In genomic region chr13:91623151-91623550, GRCh38 we compare ENCODE assay signal across 25 cellular contexts.
DNase-seq lines count a peak whose midpoint lies in the region; ATAC-seq, FAIRE-seq and TF ChIP-seq lines count a peak whose summit lies in the region.
"Had no signal": no experiment of that assay in that cellular context is flagged by ENCODE, and none has a peak within 500 bp of the region (broad histone marks: within the 10 kb centered on the region; RNA-seq: fewer than 3 reads in every experiment).

No MANE protein-coding gene starts in this region.

- H2AFZ ChIP-seq in GM23338, result no peak overlapping the region
- H2AFZ ChIP-seq in K562 (ENCODE audit: low read depth, low read length), result no peak overlapping the region

- H4K20me1 ChIP-seq in GM23338 (replicated peaks; ENCODE audit: insufficient read depth) (no peaks in the 10 kb centered on the region), K562 (replicated peaks; ENCODE audit: control insufficient read depth, insufficient read depth, low read length) (no peaks in the 10 kb centered on the region)
- H4K20me1 ChIP-seq: BLaER1 treated with 17β-estradiol and CSF1 and Interleukin-3, amounts not matched to agents 10 nM and 100 nM had no signal

- H3K4me1 ChIP-seq in GM23338 (ENCODE audit: insufficient read depth), result no peaks in the 10 kb centered on the region
- no peaks in the 10 kb centered on the region for H3K4me1 ChIP-seq in K562 (replicated peaks in 1 of 2; ENCODE audit: control insufficient read depth in 2 of 2, insufficient read depth in 2 of 2, low read length in 2 of 2)
- no peaks in the 10 kb centered on the region for H3K4me1 ChIP-seq in gastroesophageal sphincter
- H3K4me1 ChIP-seq: A549; BLaER1 treated with 17β-estradiol and CSF1 and Interleukin-3, amounts not matched to agents 10 nM and 100 nM had no signal

- BruUV-seq in K562 (replicated peaks; lab: Mats Ljungman, UMichigan), result no TSS peak

- no peaks in the 10 kb centered on the region for H3K27me3 ChIP-seq in GM23338 (ENCODE audit: insufficient read depth)
- H3K27me3 ChIP-seq in K562 (ENCODE audit: control insufficient read depth in 2 of 2, insufficient read depth in 2 of 2, low read length in 2 of 2), result no peaks in the 10 kb centered on the region
- H3K27me3 ChIP-seq in gastroesophageal sphincter, result no peaks in the 10 kb centered on the region
- H3K27me3 ChIP-seq: BE2C; BLaER1 treated with 17β-estradiol and CSF1 and Interleukin-3, amounts not matched to agents 10 nM and 100 nM had no signal

- H3K9me3 ChIP-seq in K562 (replicated peaks; ENCODE audit: control insufficient read depth, insufficient read depth, low read depth, low read length), result no peaks in the 10 kb centered on the region; the same call in 1 of the 2 replicates
- H3K9me3 ChIP-seq in gastroesophageal sphincter, result no peaks in the 10 kb centered on the region
- H3K9me3 ChIP-seq: A549; BE2C; BLaER1 treated with 17β-estradiol and CSF1 and Interleukin-3, amounts not matched to agents 10 nM and 100 nM had no signal

- no peaks in the 10 kb centered on the region for H3K36me3 Mint-ChIP-seq in GM23338 (ENCODE audit: low read depth)
- H3K36me3 Mint-ChIP-seq: CD14-positive monocyte; CD8-positive, alpha-beta memory T cell had no signal

- DNase-seq in GM23338 (ENCODE audit: low spot score) (peak; percentile 7), K562 (ENCODE audit: extremely low read depth in 1 of 4, low spot score in 3 of 4) (no peak), iPS-NIHi7 (ENCODE audit: extremely low spot score) (peak; percentile 8), DMS 273 (lab: John Stamatoyannopoulos, UW; ENCODE audit: unreplicated experiment) (no peak)
- DNase-seq: 8988T; ACHN; AML-193; BE2C; CD4-positive, alpha-beta T cell; CD8-positive, alpha-beta memory T cell; DMS53; DMS79 treated with DMSO at 0.1 percent for 48 hours; GF-D8; H9; HFFc6 had no signal

- in situ Hi-C loops in K562 (cut with MboI), result no loop called here

- CTCF ChIA-PET in K562 (lab: Yijun Ruan, JAX; ENCODE audit: low intra/inter-chr PET ratio), result no interaction called here

- no peak overlapping the region for H3K4me3 ChIP-seq in GM23338
- no peak overlapping the region for H3K4me3 ChIP-seq in K562
- H3K4me3 ChIP-seq in gastroesophageal sphincter, result no peak overlapping the region
- H3K4me3 ChIP-seq: A549; BLaER1 treated with 17β-estradiol and CSF1 and Interleukin-3, amounts not matched to agents 10 nM and 100 nM had no signal

- no peaks in the 10 kb centered on the region for H3K9me1 ChIP-seq in K562 (ENCODE audit: control insufficient read depth, insufficient read depth, low read length)

- H3K4me2 ChIP-seq in GM23338 (no peak overlapping the region), K562 (ENCODE audit: insufficient read depth, low read length) (no peak overlapping the region)
- H3K4me2 ChIP-seq: A549; BLaER1 treated with 17β-estradiol and CSF1 and Interleukin-3, amounts not matched to agents 10 nM and 100 nM had no signal

- no peaks in the 10 kb centered on the region for H3K79me2 ChIP-seq in GM23338 (replicated peaks; ENCODE audit: insufficient read depth)
- no peaks in the 10 kb centered on the region for H3K79me2 ChIP-seq in K562 (ENCODE audit: control insufficient read depth, insufficient read depth, low read length)

- FAIRE-seq in K562 (lab: Jason Lieb, UNC), result no peak
- FAIRE-seq: A549, D721Med, GM12891, H1 had no signal

- H3K4me1 Mint-ChIP-seq in GM23338, result peaks cover 6% of the 10 kb centered on the region; the same call in 2 of the 3 replicates
- H3K4me1 Mint-ChIP-seq: CD14-positive monocyte; CD8-positive, alpha-beta memory T cell had no signal

- H3K9me2 ChIP-seq in GM23338 (ENCODE audit: insufficient read depth), result no peaks in the 10 kb centered on the region

- H3K27me3 Mint-ChIP-seq in GM23338 (ENCODE audit: insufficient read depth, low read depth, poor library complexity), result no peaks in the 10 kb centered on the region
- H3K27me3 Mint-ChIP-seq: CD4-positive, alpha-beta T cell had no signal

- no peak for TF ChIP-seq EP300 in K562 (IDR thresholded peaks at IDR 0.05; ENCODE audit: low read length)
- TF ChIP-seq EP300 in gastroesophageal sphincter (IDR thresholded peaks at IDR 0.05), result no peak

- H3K27ac ChIP-seq in GM23338 (ENCODE audit: low read depth) (no peak overlapping the region), K562 (ENCODE audit: extremely low read depth, low read depth, low read length) (no peak overlapping the region), gastroesophageal sphincter (no peak overlapping the region)
- H3K27ac ChIP-seq: A549; BLaER1 treated with 17β-estradiol and CSF1 and Interleukin-3, amounts not matched to agents 10 nM and 100 nM had no signal

- ATAC-seq in GM23338 (peak; percentile 37), K562 (no peak), GM18505 (IDR thresholded peaks at IDR 0.05; ENCODE audit: unreplicated experiment) (no peak), HG03280 (IDR thresholded peaks at IDR 0.05; ENCODE audit: unreplicated experiment) (no peak), gastroesophageal sphincter (no peak)
- ATAC-seq: A549, HCT116 had no signal

- intact Hi-C loops in K562 (cut with micrococcal nuclease), result no loop called here

- H3K9me3 Mint-ChIP-seq in GM23338, result no peaks in the 10 kb centered on the region
- H3K9me3 Mint-ChIP-seq: CD4-positive, alpha-beta T cell; H9 had no signal

- no peak for TF ChIP-seq RAD21 in K562 (CRISPR knock-in tag; conservative IDR thresholded peaks at IDR 0.05 in 1 of 2, IDR thresholded peaks at IDR 0.05 in 1 of 2)

- POLR2A ChIA-PET in K562 (lab: Yijun Ruan, JAX), result interaction anchor here (0.6 to 0.9 kb wide), 2 partner anchors 8 to 56 kb away, joined by 3 read pairs; no protein-coding TSS in a partner anchor

- no peak overlapping the region for H3K4me3 Mint-ChIP-seq in GM23338
- H3K4me3 Mint-ChIP-seq: CD14-positive monocyte; CD4-positive, alpha-beta T cell; CD8-positive, alpha-beta memory T cell; H9; HFFc6 had no signal

- no peaks in the 10 kb centered on the region for H3K36me3 ChIP-seq in GM23338 (ENCODE audit: insufficient read depth)
- H3K36me3 ChIP-seq in K562 (ENCODE audit: control insufficient read depth, insufficient read depth, low read length), result no peaks in the 10 kb centered on the region
- no peaks in the 10 kb centered on the region for H3K36me3 ChIP-seq in gastroesophageal sphincter
- H3K36me3 ChIP-seq: BE2C; BLaER1 treated with 17β-estradiol and CSF1 and Interleukin-3, amounts not matched to agents 10 nM and 100 nM had no signal

- H3F3A ChIP-seq in GM23338 (replicated peaks; ENCODE audit: low read depth), result no peaks in the 10 kb centered on the region

- no peak for TF ChIP-seq CTCF in GM23338 (conservative IDR thresholded peaks at IDR 0.05; ENCODE audit: low read depth in 2 of 2)
- no peak for TF ChIP-seq CTCF in K562 (IDR thresholded peaks at IDR 0.05 in 2 of 3, conservative IDR thresholded peaks at IDR 0.05 in 1 of 3; ENCODE audit: insufficient read depth in 2 of 3, low read depth in 1 of 3, low read length in 3 of 3)
- no peak for TF ChIP-seq CTCF in gastroesophageal sphincter (IDR thresholded peaks at IDR 0.05)

- H3K27ac Mint-ChIP-seq in GM23338, result no peak overlapping the region
- H3K27ac Mint-ChIP-seq: CD4-positive, alpha-beta T cell; CD8-positive, alpha-beta memory T cell; H9; HFFc6 had no signal

- H3K9ac ChIP-seq in K562 (ENCODE audit: insufficient read depth in 1 of 2, low read depth in 2 of 2, low read length in 2 of 2), result no peak overlapping the region
- H3K9ac ChIP-seq: BLaER1 treated with 17β-estradiol and CSF1 and Interleukin-3, amounts not matched to agents 10 nM and 100 nM had no signal

- 2% methylated on average over 3 of the region's 3 CpGs for WGBS in K562 (ENCODE audit: insufficient coverage, low coverage, missing lambda C conversion rate)
- WGBS in gastroesophageal sphincter (ENCODE audit: low coverage in 1 of 2), 2 donors, result 59 to 74% methylated on average over 2 to 3 of the region's 3 CpGs

- TF ChIP-seq POLR2A in K562 (conservative IDR thresholded peaks at IDR 0.05) (no peak), GM18505 (IDR thresholded peaks at IDR 0.05; ENCODE audit: borderline replicate concordance, extremely low read depth, insufficient read depth, insufficient read length) (no peak), gastroesophageal sphincter (IDR thresholded peaks at IDR 0.05) (no peak)

TF ChIP-seq in GM23338, 12 proteins besides CTCF, POLR2A, EP300 and RAD21 (continues in another document):
- TF ChIP-seq EZH2 (IDR thresholded peaks at IDR 0.05; ENCODE audit: low read depth, unreplicated experiment), result no peak
- TF ChIP-seq NANOG (IDR thresholded peaks at IDR 0.05; ENCODE audit: borderline replicate concordance), result no peak
- TF ChIP-seq JUNB (IDR thresholded peaks at IDR 0.05; ENCODE audit: unreplicated experiment), result no peak
- no peak for TF ChIP-seq POLR2AphosphoS5 (IDR thresholded peaks at IDR 0.05; ENCODE audit: low read depth)
- TF ChIP-seq ZNF331 (CRISPR knock-in tag; IDR thresholded peaks at IDR 0.05; ENCODE audit: low read depth), result no peak
- TF ChIP-seq CREB1 (CRISPR knock-in tag; IDR thresholded peaks at IDR 0.05; ENCODE audit: low read depth), result no peak
- TF ChIP-seq ZNF114 (CRISPR knock-in tag; IDR thresholded peaks at IDR 0.05), result no peak
- no peak for TF ChIP-seq EZH2phosphoT487 (IDR thresholded peaks at IDR 0.05; ENCODE audit: unreplicated experiment)

TF ChIP-seq in K562, 482 proteins besides CTCF, POLR2A, EP300 and RAD21:
- no peak for TF ChIP-seq THRB (CRISPR knock-in tag; conservative IDR thresholded peaks at IDR 0.05)
- peak; percentile 62; the same call in 1 of the 2 replicates for TF ChIP-seq E2F5 (CRISPR knock-in tag; IDR thresholded peaks at IDR 0.05)
TF ChIP-seq in K562: peak in this region for 1.

Comparison
In these comparisons a context has a peak if more than half of its experiments do, and no peak if none do; other contexts are left out.
1. DNase-seq: peak in GM23338 (single experiment) and iPS-NIHi7 (single experiment); none in K562 (0 of 4) and DMS 273 (single experiment).